ENCODE assay signal across 1 cellular context in the genomic region with DNA sequence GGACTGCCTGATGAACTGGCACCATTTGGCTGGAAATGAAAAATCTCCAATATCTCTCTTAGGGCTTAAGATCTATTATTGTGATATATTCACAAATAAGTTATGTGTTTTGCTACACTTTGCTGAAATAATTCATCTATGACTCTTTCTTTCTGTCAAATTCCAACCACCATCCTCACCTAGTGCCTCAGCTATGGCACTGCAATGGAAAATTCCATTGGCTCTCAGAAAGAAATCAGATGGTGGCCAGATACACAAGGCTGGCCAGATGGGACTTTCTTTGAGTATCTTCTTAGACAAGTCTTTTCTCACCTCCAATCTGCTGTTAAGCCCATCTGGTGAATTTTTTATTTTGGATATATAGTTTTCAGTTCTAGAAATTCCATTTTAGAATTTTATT.
TF ChIP-seq lines count a peak whose summit lies in the region.

No MANE protein-coding gene starts in this region.

TF ChIP-seq in GM23338, 12 proteins besides CTCF, POLR2A, EP300 and RAD21 (continued from another document):
- TF ChIP-seq, protein P1, sequence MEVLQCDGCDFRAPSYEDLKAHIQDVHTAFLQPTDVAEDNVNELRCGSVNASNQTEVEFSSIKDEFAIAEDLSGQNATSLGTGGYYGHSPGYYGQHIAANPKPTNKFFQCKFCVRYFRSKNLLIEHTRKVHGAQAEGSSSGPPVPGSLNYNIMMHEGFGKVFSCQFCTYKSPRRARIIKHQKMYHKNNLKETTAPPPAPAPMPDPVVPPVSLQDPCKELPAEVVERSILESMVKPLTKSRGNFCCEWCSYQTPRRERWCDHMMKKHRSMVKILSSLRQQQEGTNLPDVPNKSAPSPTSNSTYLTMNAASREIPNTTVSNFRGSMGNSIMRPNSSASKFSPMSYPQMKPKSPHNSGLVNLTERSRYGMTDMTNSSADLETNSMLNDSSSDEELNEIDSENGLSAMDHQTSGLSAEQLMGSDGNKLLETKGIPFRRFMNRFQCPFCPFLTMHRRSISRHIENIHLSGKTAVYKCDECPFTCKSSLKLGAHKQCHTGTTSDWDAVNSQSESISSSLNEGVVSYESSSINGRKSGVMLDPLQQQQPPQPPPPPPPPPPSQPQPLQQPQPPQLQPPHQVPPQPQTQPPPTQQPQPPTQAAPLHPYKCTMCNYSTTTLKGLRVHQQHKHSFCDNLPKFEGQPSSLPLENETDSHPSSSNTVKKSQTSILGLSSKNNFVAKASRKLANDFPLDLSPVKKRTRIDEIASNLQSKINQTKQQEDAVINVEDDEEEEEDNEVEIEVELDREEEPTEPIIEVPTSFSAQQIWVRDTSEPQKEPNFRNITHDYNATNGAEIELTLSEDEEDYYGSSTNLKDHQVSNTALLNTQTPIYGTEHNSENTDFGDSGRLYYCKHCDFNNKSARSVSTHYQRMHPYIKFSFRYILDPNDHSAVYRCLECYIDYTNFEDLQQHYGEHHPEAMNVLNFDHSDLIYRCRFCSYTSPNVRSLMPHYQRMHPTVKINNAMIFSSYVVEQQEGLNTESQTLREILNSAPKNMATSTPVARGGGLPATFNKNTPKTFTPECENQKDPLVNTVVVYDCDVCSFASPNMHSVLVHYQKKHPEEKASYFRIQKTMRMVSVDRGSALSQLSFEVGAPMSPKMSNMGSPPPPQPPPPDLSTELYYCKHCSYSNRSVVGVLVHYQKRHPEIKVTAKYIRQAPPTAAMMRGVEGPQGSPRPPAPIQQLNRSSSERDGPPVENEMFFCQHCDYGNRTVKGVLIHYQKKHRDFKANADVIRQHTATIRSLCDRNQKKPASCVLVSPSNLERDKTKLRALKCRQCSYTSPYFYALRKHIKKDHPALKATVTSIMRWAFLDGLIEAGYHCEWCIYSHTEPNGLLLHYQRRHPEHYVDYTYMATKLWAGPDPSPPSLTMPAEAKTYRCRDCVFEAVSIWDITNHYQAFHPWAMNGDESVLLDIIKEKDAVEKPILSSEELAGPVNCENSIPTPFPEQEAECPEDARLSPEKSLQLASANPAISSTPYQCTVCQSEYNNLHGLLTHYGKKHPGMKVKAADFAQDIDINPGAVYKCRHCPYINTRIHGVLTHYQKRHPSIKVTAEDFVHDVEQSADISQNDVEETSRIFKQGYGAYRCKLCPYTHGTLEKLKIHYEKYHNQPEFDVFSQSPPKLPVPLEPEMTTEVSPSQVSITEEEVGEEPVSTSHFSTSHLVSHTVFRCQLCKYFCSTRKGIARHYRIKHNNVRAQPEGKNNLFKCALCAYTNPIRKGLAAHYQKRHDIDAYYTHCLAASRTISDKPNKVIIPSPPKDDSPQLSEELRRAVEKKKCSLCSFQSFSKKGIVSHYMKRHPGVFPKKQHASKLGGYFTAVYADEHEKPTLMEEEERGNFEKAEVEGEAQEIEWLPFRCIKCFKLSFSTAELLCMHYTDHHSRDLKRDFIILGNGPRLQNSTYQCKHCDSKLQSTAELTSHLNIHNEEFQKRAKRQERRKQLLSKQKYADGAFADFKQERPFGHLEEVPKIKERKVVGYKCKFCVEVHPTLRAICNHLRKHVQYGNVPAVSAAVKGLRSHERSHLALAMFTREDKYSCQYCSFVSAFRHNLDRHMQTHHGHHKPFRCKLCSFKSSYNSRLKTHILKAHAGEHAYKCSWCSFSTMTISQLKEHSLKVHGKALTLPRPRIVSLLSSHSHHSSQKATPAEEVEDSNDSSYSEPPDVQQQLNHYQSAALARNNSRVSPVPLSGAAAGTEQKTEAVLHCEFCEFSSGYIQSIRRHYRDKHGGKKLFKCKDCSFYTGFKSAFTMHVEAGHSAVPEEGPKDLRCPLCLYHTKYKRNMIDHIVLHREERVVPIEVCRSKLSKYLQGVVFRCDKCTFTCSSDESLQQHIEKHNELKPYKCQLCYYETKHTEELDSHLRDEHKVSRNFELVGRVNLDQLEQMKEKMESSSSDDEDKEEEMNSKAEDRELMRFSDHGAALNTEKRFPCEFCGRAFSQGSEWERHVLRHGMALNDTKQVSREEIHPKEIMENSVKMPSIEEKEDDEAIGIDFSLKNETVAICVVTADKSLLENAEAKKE (CRISPR knock-in tag; IDR thresholded peaks at IDR 0.05): no peak
- TF ChIP-seq JUNB (IDR thresholded peaks at IDR 0.05; ENCODE audit: unreplicated experiment): no peak
- no peak for TF ChIP-seq ZNF114 (CRISPR knock-in tag; IDR thresholded peaks at IDR 0.05)
- no peak for TF ChIP-seq NANOG (IDR thresholded peaks at IDR 0.05; ENCODE audit: borderline replicate concordance)
- TF ChIP-seq, protein P2, sequence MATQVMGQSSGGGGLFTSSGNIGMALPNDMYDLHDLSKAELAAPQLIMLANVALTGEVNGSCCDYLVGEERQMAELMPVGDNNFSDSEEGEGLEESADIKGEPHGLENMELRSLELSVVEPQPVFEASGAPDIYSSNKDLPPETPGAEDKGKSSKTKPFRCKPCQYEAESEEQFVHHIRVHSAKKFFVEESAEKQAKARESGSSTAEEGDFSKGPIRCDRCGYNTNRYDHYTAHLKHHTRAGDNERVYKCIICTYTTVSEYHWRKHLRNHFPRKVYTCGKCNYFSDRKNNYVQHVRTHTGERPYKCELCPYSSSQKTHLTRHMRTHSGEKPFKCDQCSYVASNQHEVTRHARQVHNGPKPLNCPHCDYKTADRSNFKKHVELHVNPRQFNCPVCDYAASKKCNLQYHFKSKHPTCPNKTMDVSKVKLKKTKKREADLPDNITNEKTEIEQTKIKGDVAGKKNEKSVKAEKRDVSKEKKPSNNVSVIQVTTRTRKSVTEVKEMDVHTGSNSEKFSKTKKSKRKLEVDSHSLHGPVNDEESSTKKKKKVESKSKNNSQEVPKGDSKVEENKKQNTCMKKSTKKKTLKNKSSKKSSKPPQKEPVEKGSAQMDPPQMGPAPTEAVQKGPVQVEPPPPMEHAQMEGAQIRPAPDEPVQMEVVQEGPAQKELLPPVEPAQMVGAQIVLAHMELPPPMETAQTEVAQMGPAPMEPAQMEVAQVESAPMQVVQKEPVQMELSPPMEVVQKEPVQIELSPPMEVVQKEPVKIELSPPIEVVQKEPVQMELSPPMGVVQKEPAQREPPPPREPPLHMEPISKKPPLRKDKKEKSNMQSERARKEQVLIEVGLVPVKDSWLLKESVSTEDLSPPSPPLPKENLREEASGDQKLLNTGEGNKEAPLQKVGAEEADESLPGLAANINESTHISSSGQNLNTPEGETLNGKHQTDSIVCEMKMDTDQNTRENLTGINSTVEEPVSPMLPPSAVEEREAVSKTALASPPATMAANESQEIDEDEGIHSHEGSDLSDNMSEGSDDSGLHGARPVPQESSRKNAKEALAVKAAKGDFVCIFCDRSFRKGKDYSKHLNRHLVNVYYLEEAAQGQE (IDR thresholded peaks at IDR 0.05; ENCODE audit: unreplicated experiment): no peak
